ENCODE assay signal across 25 cellular contexts in genomic region chr4:6017030-6017429, GRCh38. TPM values are rescaled to one million over a fixed set of nuclear protein-coding genes. Genes with fewer than 3 reads are reported as not detected.
"Had no signal": no experiment of that assay in that cellular context is flagged by ENCODE, and none has a peak within 500 bp of the region (broad histone marks: within the 10 kb centered on the region; RNA-seq: fewer than 3 reads in every experiment).

No MANE protein-coding gene starts in this region.

- H3K27me3 ChIP-seq: Peyer's patch had no signal

- H3K9me3 ChIP-seq: adrenal gland, breast epithelium, Peyer's patch, SJCRH30, SK-N-SH had no signal

- DNase-seq: activated CD4-positive, alpha-beta T cell treated with anti-CD3 and anti-CD28 coated beads for 4 hours; activated CD8-positive, alpha-beta memory T cell treated with anti-CD3 and anti-CD28 coated beads, Interleukin-2, amount 50 U/mL, for 4 hours; activated CD8-positive, alpha-beta T cell treated with anti-CD3 and anti-CD28 coated beads for 36 hours; activated gamma-delta T cell treated with Interleukin-2 at 50 U/mL for 16 hours; activated naive CD4-positive, alpha-beta T cell treated with anti-CD3 and anti-CD28 coated beads, Interleukin-2, amount 50 U/mL, for 16 hours; activated naive CD8-positive, alpha-beta T cell treated with anti-CD3 and anti-CD28 coated beads, Interleukin-2, amount 10 ng/mL, durations not matched to agents 7 days and 5 days; activated T-cell treated with anti-CD3 and anti-CD28 coated beads, Interleukin-2, amount 50 U/mL, for 72 hours; adrenal gland; aorta; Kasumi-1; NCI-H1048; NCI-H146; NCI-H187 treated with DMSO at 0.1 percent for 48 hours; NCI-H345; NCI-H510A; NCI-H69; Peyer's patch; Right ventricle myocardium superior; SJCRH30; SK-N-SH; SW 1271 had no signal

- H3K9ac ChIP-seq: SK-N-SH had no signal

- H3K4me2 ChIP-seq: SK-N-SH had no signal

- H3K4me3 ChIP-seq: adrenal gland, breast epithelium, Peyer's patch, SJCRH30 had no signal

- ATAC-seq: activated CD4-positive, CD25-positive, alpha-beta regulatory T cell treated with anti-CD3 and anti-CD28 coated beads, Interleukin-2, amount 50 U/mL, for 24 hours; activated CD8-positive, alpha-beta T cell treated with anti-CD3 and anti-CD28 coated beads for 36 hours; activated T-cell treated with anti-CD3 and anti-CD28 coated beads, Interleukin-2, amount 50 U/mL, for 72 hours had no signal

- H3K36me3 ChIP-seq: adrenal gland, breast epithelium, Peyer's patch, SJCRH30 had no signal

- H3K27ac ChIP-seq: adrenal gland, breast epithelium, Peyer's patch, RWPE1, SJCRH30 had no signal

- H3K4me1 ChIP-seq: adrenal gland, breast epithelium, Peyer's patch, SJCRH30 had no signal

RNA-seq across cellular contexts. Expression of gene C4orf50, which starts 1.2 kb away (rescaled TPM):
- total RNA-seq: M059J, Right ventricle myocardium superior, SJCRH30 had no signal
- polyA plus RNA-seq: aorta had no signal
